ENCODE assay signal across 8 cellular contexts in genomic region chr10:9759596-9759995, GRCh38.
"Had no signal": no experiment of that assay in that cellular context is flagged by ENCODE, and none has a peak within 500 bp of the region (broad histone marks: within the 10 kb centered on the region; RNA-seq: fewer than 3 reads in every experiment).

No MANE protein-coding gene starts in this region.

- H3K27ac ChIP-seq: GM23248 had no signal

- H3K4me3 ChIP-seq: GM23248, HAP-1 had no signal

- H3K4me1 ChIP-seq: HAP-1 had no signal

- H3K36me3 ChIP-seq: HAP-1 had no signal

- H3K9ac ChIP-seq: GM23248 had no signal

- H2AFZ ChIP-seq: GM23248 had no signal

- ATAC-seq: HCT116, HepG2 had no signal

- H3K9me3 ChIP-seq: HAP-1 had no signal

- DNase-seq: GM23248, GOT3, H7, HFFc6, KBM-7 had no signal
